ENCODE assay signal across 2 cellular contexts in the genomic region with DNA sequence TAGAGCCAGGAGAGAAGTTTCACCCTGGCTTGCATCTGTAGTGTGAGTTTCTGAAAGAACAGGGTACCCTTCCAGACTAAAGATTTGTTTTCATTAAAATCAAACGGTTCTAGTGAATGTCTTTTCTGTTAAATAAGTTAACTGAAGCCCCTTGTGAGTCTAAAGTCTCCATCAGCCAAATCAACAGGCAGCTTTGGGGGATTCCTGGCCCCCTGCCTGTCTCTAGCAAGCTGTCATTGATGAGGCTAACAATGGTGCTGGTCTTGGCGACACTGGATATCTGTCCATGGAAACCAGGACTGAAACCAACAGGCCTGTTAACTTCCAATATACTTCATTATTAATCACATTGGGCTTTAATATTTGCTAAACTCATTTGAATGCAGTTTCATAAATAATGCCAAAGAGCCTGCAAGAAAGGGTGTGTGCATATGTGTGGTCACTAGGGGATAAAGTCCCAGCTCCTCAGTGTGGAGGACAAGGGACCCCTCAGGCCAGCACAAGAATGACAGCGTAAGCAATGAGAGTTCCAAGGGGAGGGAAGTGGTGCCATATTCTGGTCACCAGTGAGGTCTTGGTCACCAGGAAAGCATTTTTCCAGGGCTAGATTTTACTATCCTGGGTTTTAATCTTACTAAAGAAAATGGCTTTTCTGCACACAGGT.
TF ChIP-seq lines count a peak whose summit lies in the region.

No MANE protein-coding gene starts in this region.

TF ChIP-seq in A549, 52 proteins besides CTCF, POLR2A, EP300 and RAD21 (continued from another document):
- TF ChIP-seq, protein P1, sequence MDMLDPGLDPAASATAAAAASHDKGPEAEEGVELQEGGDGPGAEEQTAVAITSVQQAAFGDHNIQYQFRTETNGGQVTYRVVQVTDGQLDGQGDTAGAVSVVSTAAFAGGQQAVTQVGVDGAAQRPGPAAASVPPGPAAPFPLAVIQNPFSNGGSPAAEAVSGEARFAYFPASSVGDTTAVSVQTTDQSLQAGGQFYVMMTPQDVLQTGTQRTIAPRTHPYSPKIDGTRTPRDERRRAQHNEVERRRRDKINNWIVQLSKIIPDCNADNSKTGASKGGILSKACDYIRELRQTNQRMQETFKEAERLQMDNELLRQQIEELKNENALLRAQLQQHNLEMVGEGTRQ (IDR thresholded peaks at IDR 0.05) = no peak
- TF ChIP-seq NR3C1 (IDR thresholded peaks at IDR 0.05) (no peak), TFCP2L1 (CRISPR knock-in tag; IDR thresholded peaks at IDR 0.05) (no peak), KDM5A (IDR thresholded peaks at IDR 0.05) (no peak), ZFP36 (IDR thresholded peaks at IDR 0.05; ENCODE audit: borderline replicate concordance, partially characterized antibody) (no peak), EHMT2 (IDR thresholded peaks at IDR 0.05; ENCODE audit: low read depth) (no peak), HDAC2 (IDR thresholded peaks at IDR 0.05) (no peak), CHD2 (IDR thresholded peaks at IDR 0.05; ENCODE audit: low read length, partially characterized antibody) (no peak), FOSL2 (IDR thresholded peaks at IDR 0.05) (no peak), FOSL2 (CRISPR knock-in tag; IDR thresholded peaks at IDR 0.05) (no peak), ESRRA (IDR thresholded peaks at IDR 0.05; ENCODE audit: borderline replicate concordance, low read length) (no peak), CBX8 (IDR thresholded peaks at IDR 0.05) (no peak), CEBPB (IDR thresholded peaks at IDR 0.05) (no peak), HOXB13 (CRISPR knock-in tag; IDR thresholded peaks at IDR 0.05; ENCODE audit: low read depth) (no peak), MYC (IDR thresholded peaks at IDR 0.05; ENCODE audit: borderline replicate concordance, low read length) (no peak)
- TF ChIP-seq, protein P2, sequence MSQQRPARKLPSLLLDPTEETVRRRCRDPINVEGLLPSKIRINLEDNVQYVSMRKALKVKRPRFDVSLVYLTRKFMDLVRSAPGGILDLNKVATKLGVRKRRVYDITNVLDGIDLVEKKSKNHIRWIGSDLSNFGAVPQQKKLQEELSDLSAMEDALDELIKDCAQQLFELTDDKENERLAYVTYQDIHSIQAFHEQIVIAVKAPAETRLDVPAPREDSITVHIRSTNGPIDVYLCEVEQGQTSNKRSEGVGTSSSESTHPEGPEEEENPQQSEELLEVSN (IDR thresholded peaks at IDR 0.05; ENCODE audit: borderline replicate concordance, low read depth) = no peak
- TF ChIP-seq, protein P3, sequence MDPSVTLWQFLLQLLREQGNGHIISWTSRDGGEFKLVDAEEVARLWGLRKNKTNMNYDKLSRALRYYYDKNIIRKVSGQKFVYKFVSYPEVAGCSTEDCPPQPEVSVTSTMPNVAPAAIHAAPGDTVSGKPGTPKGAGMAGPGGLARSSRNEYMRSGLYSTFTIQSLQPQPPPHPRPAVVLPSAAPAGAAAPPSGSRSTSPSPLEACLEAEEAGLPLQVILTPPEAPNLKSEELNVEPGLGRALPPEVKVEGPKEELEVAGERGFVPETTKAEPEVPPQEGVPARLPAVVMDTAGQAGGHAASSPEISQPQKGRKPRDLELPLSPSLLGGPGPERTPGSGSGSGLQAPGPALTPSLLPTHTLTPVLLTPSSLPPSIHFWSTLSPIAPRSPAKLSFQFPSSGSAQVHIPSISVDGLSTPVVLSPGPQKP (IDR thresholded peaks at IDR 0.05; ENCODE audit: low read depth, low read length) = no peak
- TF ChIP-seq, protein P4, sequence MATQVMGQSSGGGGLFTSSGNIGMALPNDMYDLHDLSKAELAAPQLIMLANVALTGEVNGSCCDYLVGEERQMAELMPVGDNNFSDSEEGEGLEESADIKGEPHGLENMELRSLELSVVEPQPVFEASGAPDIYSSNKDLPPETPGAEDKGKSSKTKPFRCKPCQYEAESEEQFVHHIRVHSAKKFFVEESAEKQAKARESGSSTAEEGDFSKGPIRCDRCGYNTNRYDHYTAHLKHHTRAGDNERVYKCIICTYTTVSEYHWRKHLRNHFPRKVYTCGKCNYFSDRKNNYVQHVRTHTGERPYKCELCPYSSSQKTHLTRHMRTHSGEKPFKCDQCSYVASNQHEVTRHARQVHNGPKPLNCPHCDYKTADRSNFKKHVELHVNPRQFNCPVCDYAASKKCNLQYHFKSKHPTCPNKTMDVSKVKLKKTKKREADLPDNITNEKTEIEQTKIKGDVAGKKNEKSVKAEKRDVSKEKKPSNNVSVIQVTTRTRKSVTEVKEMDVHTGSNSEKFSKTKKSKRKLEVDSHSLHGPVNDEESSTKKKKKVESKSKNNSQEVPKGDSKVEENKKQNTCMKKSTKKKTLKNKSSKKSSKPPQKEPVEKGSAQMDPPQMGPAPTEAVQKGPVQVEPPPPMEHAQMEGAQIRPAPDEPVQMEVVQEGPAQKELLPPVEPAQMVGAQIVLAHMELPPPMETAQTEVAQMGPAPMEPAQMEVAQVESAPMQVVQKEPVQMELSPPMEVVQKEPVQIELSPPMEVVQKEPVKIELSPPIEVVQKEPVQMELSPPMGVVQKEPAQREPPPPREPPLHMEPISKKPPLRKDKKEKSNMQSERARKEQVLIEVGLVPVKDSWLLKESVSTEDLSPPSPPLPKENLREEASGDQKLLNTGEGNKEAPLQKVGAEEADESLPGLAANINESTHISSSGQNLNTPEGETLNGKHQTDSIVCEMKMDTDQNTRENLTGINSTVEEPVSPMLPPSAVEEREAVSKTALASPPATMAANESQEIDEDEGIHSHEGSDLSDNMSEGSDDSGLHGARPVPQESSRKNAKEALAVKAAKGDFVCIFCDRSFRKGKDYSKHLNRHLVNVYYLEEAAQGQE (IDR thresholded peaks at IDR 0.05) = no peak

TF ChIP-seq in K562, 482 proteins besides CTCF, POLR2A, EP300 and RAD21 (continued from another document):
- no peak for TF ChIP-seq RCOR1 (IDR thresholded peaks at IDR 0.05; ENCODE audit: borderline replicate concordance in 1 of 2, low read depth in 2 of 2, low read length in 2 of 2)
- 0 out of 2 replicates have a peak, but pooled peaks have one; percentile 15 for TF ChIP-seq EHMT2 (IDR thresholded peaks at IDR 0.05)
- TF ChIP-seq ZBTB7A (IDR thresholded peaks at IDR 0.05; ENCODE audit: borderline replicate concordance, control insufficient read depth, low read depth, low read length) = 0 out of 2 replicates have a peak, but pooled peaks have one; percentile 43
